ENCODE assay signal across 12 cellular contexts in the genomic region with DNA sequence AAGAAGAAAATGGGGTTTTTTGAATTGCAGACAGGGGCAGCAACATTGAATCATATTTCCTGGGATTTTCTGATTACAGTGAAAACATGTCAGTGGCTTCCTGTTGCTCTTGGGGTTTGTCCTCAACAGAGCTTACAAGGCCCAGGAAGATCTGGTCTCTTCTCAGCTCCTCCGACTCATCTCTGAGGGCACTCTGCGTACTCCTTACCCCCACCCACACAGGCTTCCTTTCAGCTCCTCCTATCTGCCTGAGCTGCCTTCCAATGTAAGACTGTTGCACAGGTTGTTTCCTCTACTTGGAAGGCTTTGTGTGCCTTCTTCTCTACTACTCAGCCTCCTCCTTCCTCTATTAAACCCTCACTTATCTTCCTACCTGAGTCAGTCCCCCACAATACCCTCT.
DNase-seq lines count a peak whose midpoint lies in the region; ATAC-seq and TF ChIP-seq lines count a peak whose summit lies in the region.
"Had no signal": no experiment of that assay in that cellular context is flagged by ENCODE, and none has a peak within 500 bp of the region (broad histone marks: within the 10 kb centered on the region; RNA-seq: fewer than 3 reads in every experiment).

No MANE protein-coding gene starts in this region.

- H3K4me3 Mint-ChIP-seq in activated CD4-positive, alpha-beta memory T cell treated with anti-CD3 and anti-CD28 coated beads for 36 hours, result no peak overlapping the region

- 85 to 100% methylated on average over 1 to 2 of the region's 2 CpGs for WGBS in mesodermal cell (ENCODE audit: insufficient coverage in 2 of 2), 2 experiments
- WGBS in gastroesophageal sphincter (ENCODE audit: low coverage in 1 of 2), 2 donors, result 89 to 93% methylated on average over 2 of the region's 2 CpGs

- H3K36me3 Mint-ChIP-seq in activated CD4-positive, alpha-beta memory T cell treated with anti-CD3 and anti-CD28 coated beads for 36 hours, result no peaks in the 10 kb centered on the region

- H3K4me1 Mint-ChIP-seq in activated CD4-positive, alpha-beta memory T cell treated with anti-CD3 and anti-CD28 coated beads for 36 hours (ENCODE audit: low read depth), result no peaks in the 10 kb centered on the region

- no peak overlapping the region for H3K27ac Mint-ChIP-seq in activated CD4-positive, alpha-beta memory T cell treated with anti-CD3 and anti-CD28 coated beads for 36 hours

- H3K27me3 ChIP-seq in gastroesophageal sphincter, result no peaks in the 10 kb centered on the region

- H3K9me3 ChIP-seq in mesodermal cell (ENCODE audit: control insufficient read depth, low read length), result no peaks in the 10 kb centered on the region
- no peaks in the 10 kb centered on the region for H3K9me3 ChIP-seq in gastroesophageal sphincter

- TF ChIP-seq CTCF in choroid plexus epithelial cell (conservative IDR thresholded peaks at IDR 0.05; ENCODE audit: low read depth, low read length), result no peak
- TF ChIP-seq CTCF in gastroesophageal sphincter (IDR thresholded peaks at IDR 0.05), result no peak

- H3K4me3 ChIP-seq in choroid plexus epithelial cell (ENCODE audit: low read depth, low read length) (no peak overlapping the region), mesodermal cell (ENCODE audit: extremely low read depth, insufficient read depth, low read length, poor library complexity, severe bottlenecking) (no peak overlapping the region), gastroesophageal sphincter (no peak overlapping the region)

- CTCF ChIA-PET in activated CD4-positive, alpha-beta memory T cell treated with anti-CD3 and anti-CD28 coated beads for 36 hours (lab: Charles Lee), result no interaction called here

- intact Hi-C loops in activated CD4-positive, alpha-beta memory T cell treated with anti-CD3 and anti-CD28 coated beads for 36 hours (cut with micrococcal nuclease), result no loop called here

- H3K4me1 ChIP-seq in mesodermal cell (ENCODE audit: control insufficient read depth, insufficient read depth, low read length, poor library complexity, severe bottlenecking), result peaks cover 19% of the 10 kb centered on the region
- H3K4me1 ChIP-seq in gastroesophageal sphincter, result no peaks in the 10 kb centered on the region

- peak; percentile 15 for DNase-seq in ELR (ENCODE audit: low read depth)
- peak; percentile 3 for DNase-seq in M059J (ENCODE audit: low read depth)
- DNase-seq in choroid plexus epithelial cell (ENCODE audit: low read depth), result peak; percentile 4
- DNase-seq in activated CD4-positive, alpha-beta memory T cell treated with anti-CD3 and anti-CD28 coated beads for 36 hours, result no peak
- DNase-seq in NCI-H1092 treated with DMSO at 0.1 percent for 48 hours (lab: John Stamatoyannopoulos, UW), result no peak
- DNase-seq in stimulated activated CD8-positive, alpha-beta memory T cell treated with anti-CD3 and anti-CD28 coated beads, Interleukin-4, amount 100 ng/mL, for 48 hours, result no peak
- DNase-seq: activated effector memory CD4-positive, alpha-beta T cell treated with anti-CD3 and anti-CD28 coated beads, Interleukin-2, amount 50 U/mL, for 16 hours; MM.1S; SHP77 treated with DMSO at 0.1 percent for 48 hours; T-helper 9 cell had no signal

- no peaks in the 10 kb centered on the region for H3K27me3 Mint-ChIP-seq in activated CD4-positive, alpha-beta memory T cell treated with anti-CD3 and anti-CD28 coated beads for 36 hours

- no peak for TF ChIP-seq POLR2A in gastroesophageal sphincter (IDR thresholded peaks at IDR 0.05)

- POLR2A ChIA-PET in activated CD4-positive, alpha-beta memory T cell treated with anti-CD3 and anti-CD28 coated beads for 36 hours (lab: Charles Lee), result no interaction called here

- ATAC-seq in gastroesophageal sphincter, result no peak

- no peaks in the 10 kb centered on the region for H3K36me3 ChIP-seq in mesodermal cell (ENCODE audit: control insufficient read depth, insufficient read depth, low read length)
- no peaks in the 10 kb centered on the region for H3K36me3 ChIP-seq in gastroesophageal sphincter

- H3K27ac ChIP-seq in mesodermal cell (ENCODE audit: low read depth, low read length, severe bottlenecking) (peak overlapping the region; percentile 48), gastroesophageal sphincter (no peak overlapping the region)

- no peaks in the 10 kb centered on the region for H3K9me3 Mint-ChIP-seq in activated CD4-positive, alpha-beta memory T cell treated with anti-CD3 and anti-CD28 coated beads for 36 hours

- TF ChIP-seq EP300 in gastroesophageal sphincter (IDR thresholded peaks at IDR 0.05), result no peak

Comparison
In these comparisons a context has a peak if more than half of its experiments do, and no peak if none do; other contexts are left out.
1. DNase-seq: peak in ELR (single experiment), M059J (single experiment) and choroid plexus epithelial cell (single experiment); none in activated CD4-positive, alpha-beta memory T cell treated with anti-CD3 and anti-CD28 coated beads for 36 hours (single experiment), NCI-H1092 treated with DMSO at 0.1 percent for 48 hours (single experiment) and stimulated activated CD8-positive, alpha-beta memory T cell treated with anti-CD3 and anti-CD28 coated beads, Interleukin-4, amount 100 ng/mL, for 48 hours (single experiment).